In genomic region chr4:71941001-71941400, GRCh38 we compare ENCODE assay signal across 9 cellular contexts.
DNase-seq lines count a peak whose midpoint lies in the region; ATAC-seq and TF ChIP-seq lines count a peak whose summit lies in the region.
"Had no signal": no experiment of that assay in that cellular context is flagged by ENCODE, and none has a peak within 500 bp of the region (broad histone marks: within the 10 kb centered on the region; RNA-seq: fewer than 3 reads in every experiment).

No MANE protein-coding gene starts in this region.

- no peak overlapping the region for H3K27ac Mint-ChIP-seq in nephron
- no peak overlapping the region for H3K27ac Mint-ChIP-seq in stimulated activated effector memory CD8-positive, alpha-beta T cell treated with anti-CD3 and anti-CD28 coated beads, Interleukin-12 subunit alpha, Interleukin-12 subunit beta, amount 100 ng/mL, for 72 hours

- H3K27me3 ChIP-seq in adrenal gland = no peaks in the 10 kb centered on the region

- no peaks in the 10 kb centered on the region for H3K36me3 Mint-ChIP-seq in nephron (ENCODE audit: low read depth)
- no peaks in the 10 kb centered on the region for H3K36me3 Mint-ChIP-seq in stimulated activated effector memory CD8-positive, alpha-beta T cell treated with anti-CD3 and anti-CD28 coated beads, Interleukin-12 subunit alpha, Interleukin-12 subunit beta, amount 100 ng/mL, for 72 hours

- intact Hi-C loops in adrenal gland (cut with DNase I) = no loop called here

- no peaks in the 10 kb centered on the region for H3K36me3 ChIP-seq in adrenal gland (replicated peaks in 1 of 2)

- H3K27ac ChIP-seq in adrenal gland = no peak overlapping the region

- no peak overlapping the region for H3K4me3 ChIP-seq in astrocyte of the spinal cord (ENCODE audit: low read depth, low read length)
- no peak overlapping the region for H3K4me3 ChIP-seq in adrenal gland

- in situ Hi-C loops in astrocyte of the spinal cord (cut with HindIII; ENCODE audit: low sequenced_read_pairs) = no loop called here

- no peaks in the 10 kb centered on the region for H3K27me3 Mint-ChIP-seq in nephron (ENCODE audit: low read depth)

- TF ChIP-seq CTCF in astrocyte of the spinal cord (IDR thresholded peaks at IDR 0.05; ENCODE audit: low read depth, low read length) = peak; percentile 29
- TF ChIP-seq CTCF in nephron (IDR thresholded peaks at IDR 0.05; ENCODE audit: unreplicated experiment in 3 of 3) = peak; percentile 36 to 51 (median 36)
- no peak for TF ChIP-seq CTCF in adrenal gland (IDR thresholded peaks at IDR 0.05)

- ATAC-seq in GM21717 (IDR thresholded peaks at IDR 0.05; ENCODE audit: unreplicated experiment) = no peak
- ATAC-seq in stimulated activated effector memory CD8-positive, alpha-beta T cell treated with anti-CD3 and anti-CD28 coated beads, Interleukin-12 subunit alpha, Interleukin-12 subunit beta, amount 100 ng/mL, for 72 hours = no peak

- 27 to 57% (median 45%) methylated on average over 1 of the region's 1 CpG for WGBS in adrenal gland, 4 donors

- H3K4me1 ChIP-seq in adrenal gland (replicated peaks in 1 of 2) = no peaks in the 10 kb centered on the region

- H3K9me3 ChIP-seq in adrenal gland (replicated peaks in 1 of 3) = no peaks in the 10 kb centered on the region

- no peaks in the 10 kb centered on the region for H3K4me1 Mint-ChIP-seq in nephron
- H3K4me1 Mint-ChIP-seq in stimulated activated effector memory CD8-positive, alpha-beta T cell treated with anti-CD3 and anti-CD28 coated beads, Interleukin-12 subunit alpha, Interleukin-12 subunit beta, amount 100 ng/mL, for 72 hours = no peaks in the 10 kb centered on the region

- no peak for TF ChIP-seq POLR2A in adrenal gland (IDR thresholded peaks at IDR 0.05)

- H3K4me3 Mint-ChIP-seq in nephron = no peak overlapping the region
- H3K4me3 Mint-ChIP-seq in stimulated activated effector memory CD8-positive, alpha-beta T cell treated with anti-CD3 and anti-CD28 coated beads, Interleukin-12 subunit alpha, Interleukin-12 subunit beta, amount 100 ng/mL, for 72 hours = no peak overlapping the region

- DNase-seq in NCI-H1105 (lab: John Stamatoyannopoulos, UW) (peak; percentile 18), NCI-H1105 treated with DMSO at 0.1 percent for 48 hours (lab: John Stamatoyannopoulos, UW) (no peak), HPDE6-E6E7 (ENCODE audit: extremely low spot score) (peak; percentile 2), astrocyte of the spinal cord (ENCODE audit: low read depth, low spot score) (no peak), adrenal gland (no peak)
- no peak for DNase-seq in stimulated activated effector memory CD8-positive, alpha-beta T cell treated with anti-CD3 and anti-CD28 coated beads, Interleukin-12 subunit alpha, Interleukin-12 subunit beta, amount 100 ng/mL, for 72 hours (ENCODE audit: low spot score in 2 of 2)
- DNase-seq: KG1 had no signal

- H3K9me3 Mint-ChIP-seq in nephron = peaks cover 8% of the 10 kb centered on the region
- H3K9me3 Mint-ChIP-seq in stimulated activated effector memory CD8-positive, alpha-beta T cell treated with anti-CD3 and anti-CD28 coated beads, Interleukin-12 subunit alpha, Interleukin-12 subunit beta, amount 100 ng/mL, for 72 hours = peaks cover 3% of the 10 kb centered on the region

Comparison
In these comparisons a context has a peak if more than half of its experiments do, and no peak if none do; other contexts are left out.
1. DNase-seq: peak in NCI-H1105 (single experiment) and HPDE6-E6E7 (single experiment); none in NCI-H1105 treated with DMSO at 0.1 percent for 48 hours (single experiment), astrocyte of the spinal cord (single experiment), adrenal gland (0 of 7) and stimulated activated effector memory CD8-positive, alpha-beta T cell treated with anti-CD3 and anti-CD28 coated beads, Interleukin-12 subunit alpha, Interleukin-12 subunit beta, amount 100 ng/mL, for 72 hours (0 of 2).
2. CTCF ChIP-seq: peak in astrocyte of the spinal cord (single experiment) and nephron (3 of 3); none in adrenal gland (0 of 6).